In the genomic region with DNA sequence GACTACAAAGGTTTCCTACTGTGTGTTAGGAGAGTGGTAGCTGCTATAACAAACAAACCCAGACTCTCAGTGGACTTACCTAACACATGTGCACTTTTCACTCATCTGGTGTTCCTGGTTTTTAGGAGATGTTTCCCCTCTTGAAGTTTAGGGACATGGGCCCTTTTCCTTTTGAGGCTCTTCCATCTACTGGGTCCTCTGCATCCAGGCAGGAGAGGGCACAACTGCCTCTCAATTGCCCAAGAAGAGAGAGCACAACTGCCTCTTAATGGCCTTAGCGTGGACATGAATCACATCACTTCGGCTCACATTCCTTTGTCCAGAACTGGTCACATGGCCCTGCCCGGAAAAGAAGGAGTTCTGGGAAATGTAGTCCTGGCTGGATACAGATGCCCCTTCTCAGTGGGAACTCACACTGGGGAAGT, we compare ENCODE assay signal across 10 cellular contexts. TPM values are rescaled to one million over a fixed set of nuclear protein-coding genes. Genes with fewer than 3 reads are reported as not detected.
DNase-seq lines count a peak whose midpoint lies in the region; ATAC-seq and TF ChIP-seq lines count a peak whose summit lies in the region.
"Had no signal": no experiment of that assay in that cellular context is flagged by ENCODE, and none has a peak within 500 bp of the region (broad histone marks: within the 10 kb centered on the region; RNA-seq: fewer than 3 reads in every experiment).

No MANE protein-coding gene starts in this region.

- no peaks in the 10 kb centered on the region for H3K4me1 ChIP-seq in gastrocnemius medialis
- H3K4me1 ChIP-seq in testis = no peaks in the 10 kb centered on the region

- H3K27ac ChIP-seq in WERI-Rb-1 = no peak overlapping the region
- no peak overlapping the region for H3K27ac ChIP-seq in gastrocnemius medialis
- H3K27ac ChIP-seq in testis = no peak overlapping the region
- H3K27ac ChIP-seq: 22Rv1 had no signal

- H3K4me3 ChIP-seq in WERI-Rb-1 (ENCODE audit: low read depth, low read length) = no peak overlapping the region
- no peak overlapping the region for H3K4me3 ChIP-seq in gastrocnemius medialis
- H3K4me3 ChIP-seq in testis = no peak overlapping the region

- intact Hi-C loops in left ventricle myocardium superior (cut with micrococcal nuclease) = no loop called here
- intact Hi-C loops in gastrocnemius medialis (cut with DNase I; ENCODE audit: low total_unique reads) = no loop called here
- intact Hi-C loops in testis (cut with DNase I; ENCODE audit: low total_unique reads) = no loop called here

- no peak for TF ChIP-seq POLR2A in gastrocnemius medialis (IDR thresholded peaks at IDR 0.05)
- no peak for TF ChIP-seq POLR2A in testis (IDR thresholded peaks at IDR 0.05)

- DNase-seq in DMS53 (lab: John Stamatoyannopoulos, UW) = peak; percentile 44
- DNase-seq in DMS53 treated with DMSO at 0.1 percent for 48 hours (lab: John Stamatoyannopoulos, UW; ENCODE audit: unreplicated experiment) = no peak
- DNase-seq in WERI-Rb-1 = peak; percentile 41
- DNase-seq in left ventricle myocardium superior = no peak
- peak in 1 of 2 donors; percentile 35 for DNase-seq in gastrocnemius medialis
- DNase-seq in testis = no peak
- DNase-seq in SKM-1 (lab: John Stamatoyannopoulos, UW; ENCODE audit: unreplicated experiment) = no peak
- DNase-seq: activated naive CD8-positive, alpha-beta T cell treated with anti-CD3 and anti-CD28 coated beads for 36 hours had no signal

- H3K27me3 ChIP-seq in WERI-Rb-1 (ENCODE audit: insufficient read depth, low read depth, severe bottlenecking) = peaks cover 9% of the 10 kb centered on the region
- no peaks in the 10 kb centered on the region for H3K27me3 ChIP-seq in gastrocnemius medialis
- H3K27me3 ChIP-seq in testis = no peaks in the 10 kb centered on the region

- in situ Hi-C loops in gastrocnemius medialis (cut with MboI; ENCODE audit: low sequenced_read_pairs in 4 of 4) = no loop called here

- H3K9me3 ChIP-seq in WERI-Rb-1 (ENCODE audit: severe bottlenecking) = peaks cover 4% of the 10 kb centered on the region
- no peaks in the 10 kb centered on the region for H3K9me3 ChIP-seq in gastrocnemius medialis
- no peaks in the 10 kb centered on the region for H3K9me3 ChIP-seq in testis

- ATAC-seq in left ventricle myocardium superior = peak; percentile 59
- peak; percentile 95 for ATAC-seq in gastrocnemius medialis
- ATAC-seq in GM18873 (IDR thresholded peaks at IDR 0.05; ENCODE audit: low FRiP score, unreplicated experiment) = no peak

- no peaks in the 10 kb centered on the region for H3K36me3 ChIP-seq in WERI-Rb-1
- no peaks in the 10 kb centered on the region for H3K36me3 ChIP-seq in gastrocnemius medialis
- no peaks in the 10 kb centered on the region for H3K36me3 ChIP-seq in testis (ENCODE audit: low read depth, missing control alignments)

- WGBS in testis, 2 donors = 37 to 79% methylated on average over 3 of the region's 3 CpGs

- TF ChIP-seq CTCF in WERI-Rb-1 (IDR thresholded peaks at IDR 0.05; ENCODE audit: low read depth, low read length) = no peak
- TF ChIP-seq CTCF in gastrocnemius medialis (IDR thresholded peaks at IDR 0.05 in 4 of 5, conservative IDR thresholded peaks at IDR 0.05 in 1 of 5) = no peak
- no peak for TF ChIP-seq CTCF in testis (IDR thresholded peaks at IDR 0.05)

RNA-seq across cellular contexts. Expression of gene TNRC6C, which starts 9.8 kb away (rescaled TPM):
- total RNA-seq in left ventricle myocardium superior (21.2 TPM), gastrocnemius medialis (1 to 10 TPM; 4.7 to 9.0 (median 7.6) TPM), testis (10 to 100 TPM; 27.4 to 35.6 TPM)
- 26.2 TPM for polyA plus RNA-seq in testis (ENCODE audit: insufficient read depth, low read depth, low replicate concordance)

Comparison
In these comparisons a context has a peak if more than half of its experiments do, and no peak if none do; other contexts are left out.
1. DNase-seq: peak in DMS53 (single experiment) and WERI-Rb-1 (single experiment); none in DMS53 treated with DMSO at 0.1 percent for 48 hours (single experiment), left ventricle myocardium superior (single experiment), testis (single experiment) and SKM-1 (single experiment).